In genomic region chr19:34793562-34793961, GRCh38 we compare ENCODE assay signal across 14 cellular contexts. TPM values are rescaled to one million over a fixed set of nuclear protein-coding genes. Genes with fewer than 3 reads are reported as not detected.
DNase-seq lines count a peak whose midpoint lies in the region; ATAC-seq, FAIRE-seq and TF ChIP-seq lines count a peak whose summit lies in the region.
"Had no signal": no experiment of that assay in that cellular context is flagged by ENCODE, and none has a peak within 500 bp of the region (broad histone marks: within the 10 kb centered on the region; RNA-seq: fewer than 3 reads in every experiment).

No MANE protein-coding gene starts in this region.

- peak overlapping the region; percentile 40 for H3K27ac Mint-ChIP-seq in activated CD8-positive, alpha-beta T cell treated with anti-CD3 and anti-CD28 coated beads, Interleukin-2, amount 10 ng/mL, durations not matched to agents 7 days and 5 days
- no peak overlapping the region for H3K27ac Mint-ChIP-seq in activated CD8-positive, alpha-beta T cell treated with anti-CD3 and anti-CD28 coated beads for 36 hours

- intact Hi-C loops in activated CD8-positive, alpha-beta T cell treated with anti-CD3 and anti-CD28 coated beads for 36 hours (cut with micrococcal nuclease): no loop called here
- intact Hi-C loops in K562 (cut with micrococcal nuclease): no loop called here

- peak overlapping the region; percentile 88 for H2AFZ ChIP-seq in K562 (ENCODE audit: low read depth, low read length)

- H3K36me3 ChIP-seq in K562 (ENCODE audit: control insufficient read depth, insufficient read depth, low read length): no peaks in the 10 kb centered on the region
- H3K36me3 ChIP-seq: thoracic aorta had no signal

- no peak overlapping the region for H3K9ac ChIP-seq in K562 (ENCODE audit: insufficient read depth in 1 of 2, low read depth in 2 of 2, low read length in 2 of 2)

- no peaks in the 10 kb centered on the region for H3K27me3 ChIP-seq in K562 (ENCODE audit: control insufficient read depth in 2 of 2, insufficient read depth in 2 of 2, low read length in 2 of 2)

- H3K4me2 ChIP-seq in K562 (ENCODE audit: insufficient read depth, low read length): peak overlapping the region; percentile 39

- H3K27me3 Mint-ChIP-seq in activated CD8-positive, alpha-beta T cell treated with anti-CD3 and anti-CD28 coated beads, Interleukin-2, amount 10 ng/mL, durations not matched to agents 7 days and 5 days (ENCODE audit: low read depth): peaks cover 2% of the 10 kb centered on the region
- H3K27me3 Mint-ChIP-seq in activated CD8-positive, alpha-beta T cell treated with anti-CD3 and anti-CD28 coated beads for 36 hours: no peaks in the 10 kb centered on the region

- no peaks in the 10 kb centered on the region for H3K9me3 ChIP-seq in K562 (replicated peaks; ENCODE audit: control insufficient read depth, insufficient read depth, low read depth, low read length)
- H3K9me3 ChIP-seq: thoracic aorta had no signal

- no peak overlapping the region for H3K4me3 ChIP-seq in K562
- H3K4me3 ChIP-seq: thoracic aorta had no signal

- no peaks in the 10 kb centered on the region for H3K36me3 Mint-ChIP-seq in activated CD8-positive, alpha-beta T cell treated with anti-CD3 and anti-CD28 coated beads, Interleukin-2, amount 10 ng/mL, durations not matched to agents 7 days and 5 days (ENCODE audit: low read depth)
- H3K36me3 Mint-ChIP-seq in activated CD8-positive, alpha-beta T cell treated with anti-CD3 and anti-CD28 coated beads for 36 hours (ENCODE audit: low read depth): peaks cover 3% of the 10 kb centered on the region

- TF ChIP-seq EP300 in K562 (IDR thresholded peaks at IDR 0.05; ENCODE audit: low read length): no peak

- no peak for TF ChIP-seq POLR2A in K562 (conservative IDR thresholded peaks at IDR 0.05)

- H3K79me2 ChIP-seq in K562 (ENCODE audit: control insufficient read depth, insufficient read depth, low read length): no peaks in the 10 kb centered on the region

- no peak overlapping the region for H3K4me3 Mint-ChIP-seq in activated CD8-positive, alpha-beta T cell treated with anti-CD3 and anti-CD28 coated beads, Interleukin-2, amount 10 ng/mL, durations not matched to agents 7 days and 5 days
- H3K4me3 Mint-ChIP-seq in activated CD8-positive, alpha-beta T cell treated with anti-CD3 and anti-CD28 coated beads for 36 hours: no peak overlapping the region

- POLR2A ChIA-PET in activated CD8-positive, alpha-beta T cell treated with anti-CD3 and anti-CD28 coated beads, Interleukin-2, amount 10 ng/mL, durations not matched to agents 7 days and 5 days (lab: Charles Lee): no interaction called here
- POLR2A ChIA-PET in activated CD8-positive, alpha-beta T cell treated with anti-CD3 and anti-CD28 coated beads for 36 hours (lab: Charles Lee): no interaction called here
- POLR2A ChIA-PET in K562 (lab: Yijun Ruan, JAX): interaction anchor here (0.7 to 1.3 kb wide), 3 partner anchors 11 to 213 kb away, joined by 3 to 4 read pairs (median 3); no protein-coding TSS in a partner anchor

- CTCF ChIA-PET in activated CD8-positive, alpha-beta T cell treated with anti-CD3 and anti-CD28 coated beads, Interleukin-2, amount 10 ng/mL, durations not matched to agents 7 days and 5 days (lab: Charles Lee): no interaction called here
- CTCF ChIA-PET in activated CD8-positive, alpha-beta T cell treated with anti-CD3 and anti-CD28 coated beads for 36 hours (lab: Charles Lee): interaction anchor here (1.2 kb wide), 1 partner anchor 126 kb away, joined by 3 read pairs; no protein-coding TSS in a partner anchor
- CTCF ChIA-PET in K562 (lab: Yijun Ruan, JAX; ENCODE audit: low intra/inter-chr PET ratio): no interaction called here

- no peaks in the 10 kb centered on the region for H4K20me1 ChIP-seq in K562 (replicated peaks; ENCODE audit: control insufficient read depth, insufficient read depth, low read length)

- TF ChIP-seq RAD21 in K562 (CRISPR knock-in tag; conservative IDR thresholded peaks at IDR 0.05 in 1 of 2, IDR thresholded peaks at IDR 0.05 in 1 of 2): no peak

- no peaks in the 10 kb centered on the region; a peak in 1 of 5 replicates for H3K4me1 ChIP-seq in K562 (replicated peaks in 1 of 2; ENCODE audit: control insufficient read depth in 2 of 2, insufficient read depth in 2 of 2, low read length in 2 of 2)

- peaks cover 4% of the 10 kb centered on the region for H3K4me1 Mint-ChIP-seq in activated CD8-positive, alpha-beta T cell treated with anti-CD3 and anti-CD28 coated beads, Interleukin-2, amount 10 ng/mL, durations not matched to agents 7 days and 5 days (ENCODE audit: low read depth)
- peaks cover 6% of the 10 kb centered on the region for H3K4me1 Mint-ChIP-seq in activated CD8-positive, alpha-beta T cell treated with anti-CD3 and anti-CD28 coated beads for 36 hours (ENCODE audit: low read depth)

- no peak for FAIRE-seq in K562 (lab: Jason Lieb, UNC)

- H3K9me3 Mint-ChIP-seq in activated CD8-positive, alpha-beta T cell treated with anti-CD3 and anti-CD28 coated beads, Interleukin-2, amount 10 ng/mL, durations not matched to agents 7 days and 5 days (ENCODE audit: insufficient read depth): peaks cover 18% of the 10 kb centered on the region
- H3K9me3 Mint-ChIP-seq in activated CD8-positive, alpha-beta T cell treated with anti-CD3 and anti-CD28 coated beads for 36 hours: peaks cover 5% of the 10 kb centered on the region

- BruUV-seq in K562 (replicated peaks; lab: Mats Ljungman, UMichigan): no TSS peak

- no peak for ATAC-seq in activated CD8-positive, alpha-beta T cell treated with anti-CD3 and anti-CD28 coated beads, Interleukin-2, amount 10 ng/mL, durations not matched to agents 7 days and 5 days
- ATAC-seq in activated CD8-positive, alpha-beta T cell treated with anti-CD3 and anti-CD28 coated beads for 36 hours: no peak
- peak; percentile 67 for ATAC-seq in K562
- ATAC-seq in omental fat pad (ENCODE audit: low FRiP score): peak; percentile 23
- ATAC-seq in HG03378 (IDR thresholded peaks at IDR 0.05; ENCODE audit: unreplicated experiment): no peak
- no peak for ATAC-seq in GM18868 (IDR thresholded peaks at IDR 0.05; ENCODE audit: unreplicated experiment)
- ATAC-seq in HG03342 (IDR thresholded peaks at IDR 0.05; ENCODE audit: unreplicated experiment): no peak

- no peaks in the 10 kb centered on the region for H3K9me1 ChIP-seq in K562 (ENCODE audit: control insufficient read depth, insufficient read depth, low read length)

- in situ Hi-C loops in K562 (cut with MboI): no loop called here

- H3K27ac ChIP-seq in K562 (ENCODE audit: extremely low read depth, low read depth, low read length): no peak overlapping the region
- H3K27ac ChIP-seq: thoracic aorta had no signal

- 0% methylated on average over 3 of the region's 3 CpGs for WGBS in K562 (ENCODE audit: insufficient coverage, low coverage, missing lambda C conversion rate)

- TF ChIP-seq CTCF in activated CD8-positive, alpha-beta T cell treated with anti-CD3 and anti-CD28 coated beads for 36 hours (IDR thresholded peaks at IDR 0.05): no peak
- TF ChIP-seq CTCF in K562 (IDR thresholded peaks at IDR 0.05 in 2 of 3, conservative IDR thresholded peaks at IDR 0.05 in 1 of 3; ENCODE audit: insufficient read depth in 2 of 3, low read depth in 1 of 3, low read length in 3 of 3): no peak
- no peak for TF ChIP-seq CTCF in omental fat pad (IDR thresholded peaks at IDR 0.05)

- no peak for DNase-seq in activated CD8-positive, alpha-beta T cell treated with anti-CD3 and anti-CD28 coated beads, Interleukin-2, amount 10 ng/mL, durations not matched to agents 7 days and 5 days
- DNase-seq in activated CD8-positive, alpha-beta T cell treated with anti-CD3 and anti-CD28 coated beads for 36 hours: no peak
- DNase-seq in LHCN-M2 (ENCODE audit: low read depth): peak; percentile 18
- DNase-seq in K562 (ENCODE audit: extremely low read depth in 1 of 4, low spot score in 3 of 4): no peak
- no peak for DNase-seq in omental fat pad (ENCODE audit: low spot score)
- DNase-seq: activated CD8-positive, alpha-beta memory T cell treated with anti-CD3 and anti-CD28 coated beads for 24 hours; activated gamma-delta T cell treated with Interleukin-2 at 50 U/mL for 16 hours; hypothalamus; NCI-H1105 treated with DMSO at 0.1 percent for 48 hours; stimulated activated CD4-positive, alpha-beta T cell treated with anti-CD3 and anti-CD28 coated beads, Interleukin-15, amount 100 ng/mL, for 24 hours had no signal

RNA-seq across cellular contexts. Expression of gene ZNF599, which starts 20.5 kb away (rescaled TPM):
- 1 to 10 TPM; 4.9 to 5.0 TPM for total RNA-seq in activated CD8-positive, alpha-beta T cell treated with anti-CD3 and anti-CD28 coated beads, Interleukin-2, amount 10 ng/mL, durations not matched to agents 7 days and 5 days
- total RNA-seq in activated CD8-positive, alpha-beta T cell treated with anti-CD3 and anti-CD28 coated beads for 36 hours: 1 to 10 TPM; 3.5 to 5.0 TPM
- total RNA-seq in LHCN-M2 (2014; rRNA removed) (11.9 and 12.2 TPM in 2 replicates), K562 (2014; rRNA removed) (3.2 and 4.3 TPM in 2 replicates), K562 (2014; rRNA removed; fragmentation: Illumina TruSeq; extraction: Trizol) (2.2 and 2.8 TPM in 2 replicates), K562 (2015; rRNA removed; fragmentation: Illumina TruSeq; extraction: Trizol) (2.3 TPM in 2 replicates), K562 (2021) (3.2 and 3.3 TPM in 2 replicates), omental fat pad (1 to 10 TPM; 3.5 to 9.9 (median 4.6) TPM)
- polyA plus RNA-seq in LHCN-M2 (2012): 7.4 TPM
- 5.1 and 5.5 TPM in 2 replicates for total RNA-seq in K562 (2011; cell fraction: chromatin; rRNA removed; ENCODE audit: low replicate concordance)
- 4.3 TPM in 2 replicates for total RNA-seq in K562 (2011; cell fraction: nucleolus; rRNA removed)
- 5.1 and 8.2 TPM in 2 replicates for total RNA-seq in K562 (2011; cell fraction: nucleoplasm; rRNA removed)
- polyA plus RNA-seq in K562 (2011; rRNA removed) (4.4 and 5.8 TPM in 2 replicates), K562 (2014; fragmentation: Illumina TruSeq; extraction: Trizol) (2.4 and 2.8 TPM in 2 replicates), K562 (2014; fragmentation: Nextera tagmentation; extraction: Ambion mirVana) (under 1 TPM; 0.71 to 0.73 TPM), K562 (2014; rRNA removed) (6.0 and 6.7 TPM in 2 replicates)
- polyA plus RNA-seq in K562 (2011; cell fraction: cytosol; rRNA removed): 8.4 and 8.9 TPM in 2 replicates
- polyA plus RNA-seq in K562 (2011; cell fraction: nucleus; rRNA removed): 10.8 and 11.8 TPM in 2 replicates
- polyA plus RNA-seq in K562 (2012): 4.4 and 5.3 TPM in 2 replicates
- polyA minus RNA-seq in K562 (2011; rRNA and poly(A)+ RNA removed): 1.8 and 2.2 TPM in 2 replicates
- 1.8 and 2.4 TPM in 2 replicates for polyA minus RNA-seq in K562 (2011; cell fraction: cytosol; rRNA and poly(A)+ RNA removed)
- 5.4 and 7.7 TPM in 2 replicates for polyA minus RNA-seq in K562 (2011; cell fraction: nucleus; rRNA and poly(A)+ RNA removed)

RNA-seq across cellular contexts. Expression of gene ZNF181, which starts 59.5 kb away (rescaled TPM):
- 1 to 10 TPM; 3.8 to 4.1 TPM for total RNA-seq in activated CD8-positive, alpha-beta T cell treated with anti-CD3 and anti-CD28 coated beads, Interleukin-2, amount 10 ng/mL, durations not matched to agents 7 days and 5 days
- total RNA-seq in activated CD8-positive, alpha-beta T cell treated with anti-CD3 and anti-CD28 coated beads for 36 hours: 1 to 10 TPM; 2.8 to 5.1 TPM
- 26.7 and 28.4 TPM in 2 replicates for total RNA-seq in LHCN-M2 (2014; rRNA removed)
- polyA plus RNA-seq in LHCN-M2 (2012): 3.9 TPM
- total RNA-seq in K562 (2011; cell fraction: chromatin; rRNA removed; ENCODE audit: low replicate concordance): 4.5 and 12.5 TPM in 2 replicates
- total RNA-seq in K562 (2011; cell fraction: nucleolus; rRNA removed): 5.5 and 6.7 TPM in 2 replicates
- total RNA-seq in K562 (2011; cell fraction: nucleoplasm; rRNA removed): 6.6 and 6.7 TPM in 2 replicates
- 8.4 and 13.6 TPM in 2 replicates for total RNA-seq in K562 (2014; rRNA removed)
- 12.5 and 12.6 TPM in 2 replicates for total RNA-seq in K562 (2014; rRNA removed; fragmentation: Illumina TruSeq; extraction: Trizol)
- total RNA-seq in K562 (2015; rRNA removed; fragmentation: Illumina TruSeq; extraction: Trizol): 11.5 and 12.1 TPM in 2 replicates
- 9.4 and 10.1 TPM in 2 replicates for total RNA-seq in K562 (2021)
- polyA plus RNA-seq in K562 (2011; rRNA removed): 10.1 and 14.3 TPM in 2 replicates
- polyA plus RNA-seq in K562 (2011; cell fraction: cytosol; rRNA removed): 4.5 and 4.6 TPM in 2 replicates
- 9.1 and 13.9 TPM in 2 replicates for polyA plus RNA-seq in K562 (2011; cell fraction: nucleus; rRNA removed)
- polyA plus RNA-seq in K562 (2012): 6.5 and 7.3 TPM in 2 replicates
- polyA plus RNA-seq in K562 (2014; fragmentation: Illumina TruSeq; extraction: Trizol): 11.7 and 11.8 TPM in 2 replicates
- polyA plus RNA-seq in K562 (2014; fragmentation: Nextera tagmentation; extraction: Ambion mirVana): 1 to 10 TPM; 4.3 to 6.9 TPM
- polyA plus RNA-seq in K562 (2014; rRNA removed): 14.1 and 20.3 TPM in 2 replicates
- 9.9 and 13.2 TPM in 2 replicates for polyA minus RNA-seq in K562 (2011; rRNA and poly(A)+ RNA removed)
- polyA minus RNA-seq in K562 (2011; cell fraction: cytosol; rRNA and poly(A)+ RNA removed): 3.4 and 3.8 TPM in 2 replicates
- polyA minus RNA-seq in K562 (2011; cell fraction: nucleus; rRNA and poly(A)+ RNA removed): 10.5 and 16.2 TPM in 2 replicates
- 10 to 100 TPM in 3 of 4 donors, 1 to 10 TPM in 1; 8.3 to 34.8 (median 17.6) TPM for total RNA-seq in omental fat pad

Comparison
In these comparisons a context has a peak if more than half of its experiments do, and no peak if none do; other contexts are left out.
1. ATAC-seq: peak in K562 (single experiment) and omental fat pad (single experiment); none in activated CD8-positive, alpha-beta T cell treated with anti-CD3 and anti-CD28 coated beads, Interleukin-2, amount 10 ng/mL, durations not matched to agents 7 days and 5 days (single experiment), activated CD8-positive, alpha-beta T cell treated with anti-CD3 and anti-CD28 coated beads for 36 hours (single experiment), HG03378 (single experiment), GM18868 (single experiment) and HG03342 (single experiment).